19 cellular contexts compared by ENCODE assay signal in the genomic region with DNA sequence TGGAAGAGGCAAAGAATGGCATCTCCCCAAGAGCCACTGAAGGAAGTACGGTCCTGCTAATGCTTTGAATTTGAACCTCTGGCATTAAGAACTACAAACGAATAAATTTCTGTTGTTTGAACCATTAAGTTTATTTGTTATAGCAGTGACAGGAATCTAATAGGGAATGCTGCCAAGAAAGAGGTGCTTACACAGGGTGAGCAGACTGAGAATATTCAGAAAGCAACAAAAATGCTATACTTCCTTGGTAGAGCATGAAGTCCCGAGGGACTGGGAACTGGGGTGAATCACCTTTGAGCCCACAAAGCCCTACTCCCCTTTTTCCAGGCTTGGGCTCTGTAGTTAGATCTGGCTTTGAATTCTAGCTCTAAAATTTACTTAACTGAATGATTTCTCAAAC. TPM values are rescaled to one million over a fixed set of nuclear protein-coding genes. Genes with fewer than 3 reads are reported as not detected.
DNase-seq lines count a peak whose midpoint lies in the region; ATAC-seq and TF ChIP-seq lines count a peak whose summit lies in the region.
"Had no signal": no experiment of that assay in that cellular context is flagged by ENCODE, and none has a peak within 500 bp of the region (broad histone marks: within the 10 kb centered on the region; RNA-seq: fewer than 3 reads in every experiment).

No MANE protein-coding gene starts in this region.

- H3K36me3 ChIP-seq in Karpas-422 (ENCODE audit: insufficient read depth, low read length) (peaks cover 2% of the 10 kb centered on the region; the same call in 1 of the 2 replicates), thyroid gland (no peaks in the 10 kb centered on the region)

- no peak overlapping the region for H3K4me2 ChIP-seq in Karpas-422 (ENCODE audit: low read depth, low read length, poor library complexity, severe bottlenecking)
- H3K4me2 ChIP-seq: BLaER1 had no signal

- no peak overlapping the region for H3K9ac ChIP-seq in Karpas-422 (ENCODE audit: low read length)
- H3K9ac ChIP-seq: BLaER1 had no signal

- no peaks in the 10 kb centered on the region for H3K9me2 ChIP-seq in Karpas-422 (replicated peaks; ENCODE audit: insufficient read depth, low read length)

- H3K4me3 ChIP-seq in Karpas-422 (ENCODE audit: low read length) = no peak overlapping the region
- no peak overlapping the region for H3K4me3 ChIP-seq in astrocyte of the spinal cord (ENCODE audit: low read depth, low read length)
- H3K4me3 ChIP-seq in thyroid gland (replicated peaks in 1 of 3) = no peak overlapping the region
- H3K4me3 ChIP-seq: BLaER1 had no signal

- ATAC-seq in left lobe of liver (peak; percentile 5), Right ventricle myocardium inferior (no peak)
- ATAC-seq: Panc1, SK-N-SH treated with all-trans-retinoic acid at 6 μM for 48 hours had no signal

- H2AFZ ChIP-seq in Karpas-422 (ENCODE audit: low read length) = no peak overlapping the region

- peaks cover 34% of the 10 kb centered on the region for H3K79me2 ChIP-seq in Karpas-422 (ENCODE audit: low read length)

- H3K27me3 ChIP-seq in Karpas-422 (ENCODE audit: low read length) = no peaks in the 10 kb centered on the region
- H3K27me3 ChIP-seq in thyroid gland = no peaks in the 10 kb centered on the region
- H3K27me3 ChIP-seq: BLaER1 had no signal

- no peak overlapping the region for H3K27ac ChIP-seq in Karpas-422 (ENCODE audit: low read length)
- peak overlapping the region; percentile 18 to 72 (median 62) for H3K27ac ChIP-seq in thyroid gland
- H3K27ac ChIP-seq: BLaER1 had no signal

- H3K4me1 ChIP-seq in Karpas-422 (ENCODE audit: low read length) (peaks cover 6% of the 10 kb centered on the region), thyroid gland (peaks cover 13 to 14% of the 10 kb centered on the region in 2 donors)
- H3K4me1 ChIP-seq: BLaER1, Caco-2 had no signal

- in situ Hi-C loops in astrocyte of the spinal cord (cut with HindIII; ENCODE audit: low sequenced_read_pairs) = no loop called here

- TF ChIP-seq POLR2A in thyroid gland (IDR thresholded peaks at IDR 0.05) = no peak
- TF ChIP-seq POLR2A in erythroblast (IDR thresholded peaks at IDR 0.05; ENCODE audit: low read length) = no peak

- H3K9me3 ChIP-seq in Karpas-422 (ENCODE audit: low read length) (no peaks in the 10 kb centered on the region), thyroid gland (no peaks in the 10 kb centered on the region)
- H3K9me3 ChIP-seq: BLaER1, Caco-2 had no signal

- TF ChIP-seq CTCF in astrocyte of the spinal cord (IDR thresholded peaks at IDR 0.05; ENCODE audit: low read depth, low read length) = no peak
- no peak for TF ChIP-seq CTCF in thyroid gland (IDR thresholded peaks at IDR 0.05)

- no peaks in the 10 kb centered on the region for H4K20me1 ChIP-seq in Karpas-422 (ENCODE audit: insufficient read depth, low read depth, low read length)
- H4K20me1 ChIP-seq: BLaER1 had no signal

- DNase-seq in Karpas-422 (peak; percentile 48), astrocyte of the spinal cord (ENCODE audit: low read depth, low spot score) (peak; percentile 9), left lobe of liver (ENCODE audit: low spot score) (no peak), thyroid gland (peak; percentile 29), erythroblast (lab: John Stamatoyannopoulos, UW) (no peak), DMS79 treated with DMSO at 0.1 percent for 48 hours (lab: John Stamatoyannopoulos, UW) (no peak), Right ventricle myocardium inferior (ENCODE audit: missing footprints) (no peak)
- DNase-seq: Caco-2; CD4-positive, alpha-beta memory T cell; DMS 273 treated with DMSO at 0.1 percent for 48 hours; DND-41; NCI-H1092 treated with DMSO at 0.1 percent for 48 hours; NCI-H1436 treated with DMSO at 0.1 percent for 48 hours; NCI-H1930; NCI-H510A; NK-92 treated with Interleukin-12 subunit alpha and Interleukin-12 subunit beta, amount 100 ng/mL, for 24 hours had no signal

- intact Hi-C loops in thyroid gland (cut with DNase I) (no loop called here), Right ventricle myocardium inferior (cut with DNase I) (no loop called here)

- 39 to 52% methylated on average over 3 of the region's 3 CpGs for WGBS in thyroid gland, 2 donors

RNA-seq across cellular contexts. Expression of gene PANK1, which starts 45.0 kb away (rescaled TPM):
- total RNA-seq in Karpas-422 (2014; rRNA removed; shearing (Covaris generic); ENCODE audit: low replicate concordance) = 4.4 and 8.1 TPM in 2 replicates
- total RNA-seq in left lobe of liver (48.9 TPM), thyroid gland (10 to 100 TPM; 20.6 to 40.6 (median 26.9) TPM), Right ventricle myocardium inferior (19.0 TPM)

Comparison
In these comparisons a context has a peak if more than half of its experiments do, and no peak if none do; other contexts are left out.
1. DNase-seq: peak in Karpas-422 (single experiment), astrocyte of the spinal cord (single experiment) and thyroid gland (2 of 2); none in left lobe of liver (single experiment), erythroblast (0 of 2), DMS79 treated with DMSO at 0.1 percent for 48 hours (single experiment) and Right ventricle myocardium inferior (single experiment).